In the genomic region with DNA sequence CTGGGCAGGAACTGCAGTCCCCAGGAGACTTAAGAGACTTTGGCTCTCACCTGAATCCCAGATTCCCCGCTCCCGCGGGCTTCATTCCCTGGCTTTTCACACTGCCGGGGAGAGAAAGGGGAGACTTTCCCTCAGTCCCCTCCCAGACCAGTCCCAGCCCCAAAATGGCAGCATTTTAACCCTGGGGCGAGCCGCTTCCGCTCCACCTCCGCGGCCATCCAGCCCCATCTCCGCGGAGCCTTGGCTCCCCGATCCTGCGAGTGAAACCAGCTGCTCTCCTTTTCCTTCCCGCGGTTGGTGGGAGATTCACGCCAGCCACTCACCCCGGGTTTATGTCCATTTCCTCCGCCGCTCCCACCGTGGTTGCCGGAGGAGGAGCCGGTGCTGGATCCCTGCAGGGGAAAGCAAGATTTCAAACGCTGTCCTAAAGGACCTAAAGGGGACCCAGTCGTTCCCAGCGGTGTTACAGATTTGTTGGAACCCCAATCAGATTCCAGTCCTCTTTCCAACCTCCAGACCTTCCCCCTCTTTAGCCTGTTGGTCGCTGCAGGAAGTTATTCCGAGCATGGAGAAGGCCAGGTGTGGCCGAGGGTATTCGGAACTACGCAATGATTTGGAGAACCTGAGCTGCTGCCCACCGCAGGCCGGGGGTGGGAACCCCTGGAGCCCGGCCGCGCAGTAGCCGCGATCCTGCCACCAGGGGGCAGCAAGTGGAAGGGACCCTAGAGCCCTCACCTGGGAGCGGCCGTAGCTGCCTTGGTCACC, we compare ENCODE assay signal across 8 cellular contexts. TPM values are rescaled to one million over a fixed set of nuclear protein-coding genes. Genes with fewer than 3 reads are reported as not detected.
DNase-seq lines count a peak whose midpoint lies in the region; ATAC-seq and TF ChIP-seq lines count a peak whose summit lies in the region.

No MANE protein-coding gene starts in this region.

- no peak overlapping the region for H3K9ac ChIP-seq in SU-DHL-6 (ENCODE audit: low read length)
- peak overlapping the region; percentile 24 for H3K9ac ChIP-seq in rectal smooth muscle tissue (ENCODE audit: low read length)

- H3K79me2 ChIP-seq in SU-DHL-6 (ENCODE audit: insufficient read depth, low read length) = no peaks in the 10 kb centered on the region

- H3K27me3 ChIP-seq in SU-DHL-6 (ENCODE audit: low read length) (peaks cover 4% of the 10 kb centered on the region; the same call in 1 of the 2 replicates), right atrium auricular region (peaks cover 0 to 3% of the 10 kb centered on the region in 2 donors), rectal smooth muscle tissue (ENCODE audit: control insufficient read depth, insufficient read depth, low read length) (peaks cover 13% of the 10 kb centered on the region), uterus (no peaks in the 10 kb centered on the region)

- no peaks in the 10 kb centered on the region for H4K20me1 ChIP-seq in SU-DHL-6 (ENCODE audit: low read depth, low read length)

- peak overlapping the region; percentile 57 for H3K4me3 Mint-ChIP-seq in activated naive CD8-positive, alpha-beta T cell treated with anti-CD3 and anti-CD28 coated beads, Interleukin-2, amount 50 U/mL, for 24 hours

- peaks cover 0 to 16% of the 10 kb centered on the region in 2 donors for H3K4me1 ChIP-seq in right atrium auricular region
- no peaks in the 10 kb centered on the region for H3K4me1 ChIP-seq in rectal smooth muscle tissue (ENCODE audit: control insufficient read depth, insufficient read depth, low read length)
- H3K4me1 ChIP-seq in uterus = no peaks in the 10 kb centered on the region

- H3K27ac Mint-ChIP-seq in activated naive CD8-positive, alpha-beta T cell treated with anti-CD3 and anti-CD28 coated beads, Interleukin-2, amount 50 U/mL, for 24 hours = no peak overlapping the region

- peaks cover 15% of the 10 kb centered on the region for H3K4me1 Mint-ChIP-seq in activated naive CD8-positive, alpha-beta T cell treated with anti-CD3 and anti-CD28 coated beads, Interleukin-2, amount 50 U/mL, for 24 hours

- DNase-seq in KBM-7 (peak; percentile 51), right atrium auricular region (ENCODE audit: low spot score) (peak; percentile 73), uterus (peak; percentile 74 to 81)
- DNase-seq in activated naive CD8-positive, alpha-beta T cell treated with anti-CD3 and anti-CD28 coated beads, Interleukin-2, amount 50 U/mL, for 24 hours = peak; percentile 88

- TF ChIP-seq CTCF in GM12801 (IDR thresholded peaks at IDR 0.05; ENCODE audit: extremely low read depth, insufficient read length) (peak; percentile 45), SU-DHL-6 (IDR thresholded peaks at IDR 0.05; ENCODE audit: insufficient read depth, low read length, poor library complexity, severe bottlenecking) (peak; percentile 96), right atrium auricular region (IDR thresholded peaks at IDR 0.05) (peak; percentile 77 to 96), uterus (IDR thresholded peaks at IDR 0.05) (peak; percentile 87 to 97 (median 91))

- H3F3A ChIP-seq in SU-DHL-6 (ENCODE audit: insufficient read depth) = no peaks in the 10 kb centered on the region

- H3K9me2 ChIP-seq in SU-DHL-6 (replicated peaks; ENCODE audit: insufficient read depth, low read length) = no peaks in the 10 kb centered on the region

- peak; percentile 67 for ATAC-seq in activated naive CD8-positive, alpha-beta T cell treated with anti-CD3 and anti-CD28 coated beads, Interleukin-2, amount 50 U/mL, for 24 hours
- no peak for ATAC-seq in GM21528 (IDR thresholded peaks at IDR 0.05; ENCODE audit: low FRiP score, unreplicated experiment)

- no peak overlapping the region for H3K27ac ChIP-seq in SU-DHL-6 (ENCODE audit: low read depth, low read length)
- peak overlapping the region; percentile 11 to 26 for H3K27ac ChIP-seq in right atrium auricular region
- peak overlapping the region; percentile 11 for H3K27ac ChIP-seq in rectal smooth muscle tissue (ENCODE audit: low read depth, low read length)
- peak overlapping the region; percentile 34 to 72 for H3K27ac ChIP-seq in uterus

- H3K27me3 Mint-ChIP-seq in activated naive CD8-positive, alpha-beta T cell treated with anti-CD3 and anti-CD28 coated beads, Interleukin-2, amount 50 U/mL, for 24 hours = peaks cover 62% of the 10 kb centered on the region

- peak in 1 of 2 donors; percentile 42 for TF ChIP-seq POLR2A in uterus (IDR thresholded peaks at IDR 0.05)

- H3K4me2 ChIP-seq in SU-DHL-6 (ENCODE audit: low read depth, low read length, poor library complexity, severe bottlenecking) = no peak overlapping the region

- in situ Hi-C loops in KBM-7 (cut with MboI; ENCODE audit: low pct_unique_long_range_greater_than_20kb, low sequenced_read_pairs) = no loop called here

- H3K36me3 Mint-ChIP-seq in activated naive CD8-positive, alpha-beta T cell treated with anti-CD3 and anti-CD28 coated beads, Interleukin-2, amount 50 U/mL, for 24 hours (ENCODE audit: low read depth) = no peaks in the 10 kb centered on the region

- H3K36me3 ChIP-seq in SU-DHL-6 (ENCODE audit: low read length) (no peaks in the 10 kb centered on the region), right atrium auricular region (no peaks in the 10 kb centered on the region), rectal smooth muscle tissue (ENCODE audit: control insufficient read depth, insufficient read depth, low read length) (no peaks in the 10 kb centered on the region), uterus (no peaks in the 10 kb centered on the region)

- H3K4me3 ChIP-seq in SU-DHL-6 (ENCODE audit: insufficient read depth, low read length, poor library complexity, severe bottlenecking) (no peak overlapping the region), right atrium auricular region (peak overlapping the region; percentile 38 to 46), rectal smooth muscle tissue (ENCODE audit: low read length) (peak overlapping the region; percentile 58), uterus (peak overlapping the region; percentile 16 to 38)

- H3K9me3 ChIP-seq in SU-DHL-6 (ENCODE audit: insufficient read depth, low read length) (no peaks in the 10 kb centered on the region), right atrium auricular region (no peaks in the 10 kb centered on the region), uterus (no peaks in the 10 kb centered on the region)

- H2AFZ ChIP-seq in SU-DHL-6 (ENCODE audit: low read depth, low read length, severe bottlenecking) = no peak overlapping the region

- H3K9me3 Mint-ChIP-seq in activated naive CD8-positive, alpha-beta T cell treated with anti-CD3 and anti-CD28 coated beads, Interleukin-2, amount 50 U/mL, for 24 hours = no peaks in the 10 kb centered on the region

- intact Hi-C loops in uterus (cut with DNase I; ENCODE audit: low total_unique reads) = no loop called here

RNA-seq across cellular contexts. Expression of gene DMKN, which starts 3.4 kb away (rescaled TPM):
- total RNA-seq in right atrium auricular region (10 to 100 TPM in 1 of 2 donors, 1 to 10 TPM in 1; 6.9 to 52.4 TPM), uterus (10 to 100 TPM in 3 of 4 donors, 1 to 10 TPM in 1; 4.4 to 73.7 (median 39.5) TPM)

RNA-seq across cellular contexts. Expression of gene SBSN, which starts 18.1 kb away (rescaled TPM):
- total RNA-seq in right atrium auricular region (not detected), uterus (under 1 TPM in 1 of 4 donors, not detected in 3; 0.37 TPM)

RNA-seq across cellular contexts. Expression of gene KRTDAP, which starts 19.8 kb away (rescaled TPM):
- not detected for total RNA-seq in right atrium auricular region
- not detected for total RNA-seq in uterus

RNA-seq across cellular contexts. Expression of gene GAPDHS, which starts 23.2 kb away (rescaled TPM):
- not detected for total RNA-seq in right atrium auricular region
- not detected for total RNA-seq in uterus

RNA-seq across cellular contexts. Expression of gene TMEM147, which starts 35.4 kb away (rescaled TPM):
- total RNA-seq in right atrium auricular region = 100 to 1,000 TPM in 1 of 2 donors, 10 to 100 TPM in 1; 93.3 to 106 TPM
- total RNA-seq in uterus = 100 to 1,000 TPM in 1 of 4 donors, 10 to 100 TPM in 3; 34.6 to 111 (median 50.0) TPM

Comparison
In these comparisons a context has a peak if more than half of its experiments do, and no peak if none do; other contexts are left out.
1. CTCF ChIP-seq: peak in every context shown above with its lines; median percentile 96 in SU-DHL-6; 91 in uterus; 86 in right atrium auricular region; 45 in GM12801.